9 cellular contexts compared by ENCODE assay signal in genomic region chr5:151430731-151431130, GRCh38.
"Had no signal": no experiment of that assay in that cellular context is flagged by ENCODE, and none has a peak within 500 bp of the region (broad histone marks: within the 10 kb centered on the region; RNA-seq: fewer than 3 reads in every experiment).

No MANE protein-coding gene starts in this region.

- H3K4me3 ChIP-seq: GM23248, HAP-1 had no signal

- H3K4me1 ChIP-seq: HAP-1 had no signal

- H3K27ac ChIP-seq: GM23248, HL-60 had no signal

- DNase-seq: GM23248, GOT3, H7, HFFc6, KBM-7 had no signal

- H3K9me3 ChIP-seq: HAP-1 had no signal

- ATAC-seq: HCT116, HepG2 had no signal

- H3K36me3 ChIP-seq: HAP-1 had no signal
